21 cellular contexts compared by ENCODE assay signal in genomic region chr22:33321466-33321865, GRCh38.
A peak's percentile ranks its signal among the peaks of the same experiment; 100 is the strongest.
DNase-seq lines count a peak whose midpoint lies in the region; ATAC-seq, FAIRE-seq and TF ChIP-seq lines count a peak whose summit lies in the region.
"Had no signal": no experiment of that assay in that cellular context is flagged by ENCODE, and none has a peak within 500 bp of the region (broad histone marks: within the 10 kb centered on the region; RNA-seq: fewer than 3 reads in every experiment).

No MANE protein-coding gene starts in this region.

- H4K20me1 ChIP-seq in GM12878 (ENCODE audit: control insufficient read depth, insufficient read depth) = no peaks in the 10 kb centered on the region

- no peak for ATAC-seq in activated naive CD8-positive, alpha-beta T cell treated with anti-CD3 and anti-CD28 coated beads, Interleukin-2, amount 50 U/mL, for 24 hours
- ATAC-seq in GM12878 (peak; percentile 12; the same call in 2 of the 3 replicates), HG02588 (IDR thresholded peaks at IDR 0.05; ENCODE audit: unreplicated experiment) (no peak)
- ATAC-seq: HCT116, SK-N-SH treated with all-trans-retinoic acid at 6 μM for 48 hours, T-cell had no signal

- RAD21 ChIA-PET in GM12878 (lab: Charles Lee; ENCODE audit: unreplicated experiment) = interaction anchor here (0.8 to 1.5 kb wide), 4 partner anchors 20 to 150 kb away, joined by 3 to 6 read pairs (median 4); no protein-coding TSS in a partner anchor

- peaks cover 0 to 2% of the 10 kb centered on the region in 2 experiments; a peak in 2 of 4 replicates for H3K36me3 ChIP-seq in GM12878 (ENCODE audit: control insufficient read depth in 2 of 2, insufficient read depth in 2 of 2, low read length in 1 of 2)
- H3K36me3 ChIP-seq: Peyer's patch had no signal

- WGBS in GM12878 (ENCODE audit: insufficient coverage, insufficient replicate concordance, low lambda C conversion rate, missing lambda C conversion rate) = 12% methylated on average over 3 of the region's 3 CpGs

- H3K4me1 Mint-ChIP-seq in activated naive CD8-positive, alpha-beta T cell treated with anti-CD3 and anti-CD28 coated beads for 36 hours = peaks cover 1% of the 10 kb centered on the region
- H3K4me1 Mint-ChIP-seq in activated naive CD8-positive, alpha-beta T cell treated with anti-CD3 and anti-CD28 coated beads, Interleukin-2, amount 50 U/mL, for 24 hours = peaks cover 7% of the 10 kb centered on the region
- H3K4me1 Mint-ChIP-seq: T-cell had no signal

- peak; percentile 3 for DNase-seq in activated naive CD8-positive, alpha-beta T cell treated with anti-CD3 and anti-CD28 coated beads for 36 hours
- DNase-seq in activated naive CD8-positive, alpha-beta T cell treated with anti-CD3 and anti-CD28 coated beads, Interleukin-2, amount 50 U/mL, for 24 hours = no peak
- DNase-seq in GM18507 (ENCODE audit: extremely low spot score, insufficient read length, low read depth) (no peak), GM12878 (ENCODE audit: low read depth, low spot score) (peak; percentile 45), D341Med (ENCODE audit: low spot score) (no peak)
- DNase-seq in stimulated activated CD4-positive, alpha-beta T cell treated with anti-CD3 and anti-CD28 coated beads, Interleukin-2, amount 100 ng/mL, for 48 hours = no peak
- DNase-seq: 8988T, AML-193, GOT3, NCI-H1105, NCI-H146, NCI-H2029, NCI-H226, NCI-H510A treated with DMSO at 0.1 percent for 48 hours, NCI-H748 treated with DMSO at 0.1 percent for 48 hours, Peyer's patch, T-cell had no signal

- no peak overlapping the region for H3K9ac ChIP-seq in GM12878 (ENCODE audit: control insufficient read depth, insufficient read depth, low read length)

- TF ChIP-seq RAD21 in GM12878 (IDR thresholded peaks at IDR 0.05; ENCODE audit: insufficient read depth, low read depth, low read length) = no peak

- TF ChIP-seq CTCF in GM12878 (IDR thresholded peaks at IDR 0.05 in 2 of 3, conservative IDR thresholded peaks at IDR 0.05 in 1 of 3; ENCODE audit: control insufficient read depth in 2 of 3, extremely low read depth in 1 of 3, insufficient read depth in 1 of 3, low read depth in 3 of 3, low read length in 3 of 3) = no peak

- H3K27me3 ChIP-seq in GM12878 (replicated peaks in 1 of 2; ENCODE audit: control insufficient read depth in 2 of 2, insufficient read depth in 2 of 2, low read length in 1 of 2) = no peaks in the 10 kb centered on the region
- H3K27me3 ChIP-seq: Peyer's patch had no signal

- no TSS peak for BruUV-seq in GM12878 (replicated peaks; lab: Mats Ljungman, UMichigan)

- H2AFZ ChIP-seq in GM12878 (ENCODE audit: control insufficient read depth, low read depth, low read length) = peak overlapping the region; percentile 20; the same call in 1 of the 2 replicates

- H3K27ac ChIP-seq in GM12878 (ENCODE audit: control insufficient read depth, insufficient read depth) = peak overlapping the region; percentile 25; the same call in 1 of the 2 replicates
- H3K27ac ChIP-seq: Peyer's patch had no signal

- no peak overlapping the region for H3K4me3 ChIP-seq in GM12878
- H3K4me3 ChIP-seq: Peyer's patch had no signal

- peak overlapping the region; percentile 62 for H3K4me2 ChIP-seq in GM12878 (ENCODE audit: control insufficient read depth, insufficient read depth)

- H3K27me3 Mint-ChIP-seq in activated naive CD8-positive, alpha-beta T cell treated with anti-CD3 and anti-CD28 coated beads for 36 hours = no peaks in the 10 kb centered on the region
- peaks cover 3% of the 10 kb centered on the region for H3K27me3 Mint-ChIP-seq in activated naive CD8-positive, alpha-beta T cell treated with anti-CD3 and anti-CD28 coated beads, Interleukin-2, amount 50 U/mL, for 24 hours
- H3K27me3 Mint-ChIP-seq: IgD-negative memory B cell had no signal

- H3K4me3 Mint-ChIP-seq in activated naive CD8-positive, alpha-beta T cell treated with anti-CD3 and anti-CD28 coated beads for 36 hours = no peak overlapping the region
- no peak overlapping the region for H3K4me3 Mint-ChIP-seq in activated naive CD8-positive, alpha-beta T cell treated with anti-CD3 and anti-CD28 coated beads, Interleukin-2, amount 50 U/mL, for 24 hours
- H3K4me3 Mint-ChIP-seq: T-cell had no signal

- no peaks in the 10 kb centered on the region for H3K9me3 Mint-ChIP-seq in activated naive CD8-positive, alpha-beta T cell treated with anti-CD3 and anti-CD28 coated beads for 36 hours
- H3K9me3 Mint-ChIP-seq in activated naive CD8-positive, alpha-beta T cell treated with anti-CD3 and anti-CD28 coated beads, Interleukin-2, amount 50 U/mL, for 24 hours = no peaks in the 10 kb centered on the region
- H3K9me3 Mint-ChIP-seq: IgD-negative memory B cell had no signal

- H3K4me1 ChIP-seq in GM12878 (ENCODE audit: control insufficient read depth, insufficient read depth, low read length) = peaks cover 34% of the 10 kb centered on the region

- POLR2A ChIA-PET in GM12878 (lab: Charles Lee) = no interaction called here

- H3K36me3 Mint-ChIP-seq in activated naive CD8-positive, alpha-beta T cell treated with anti-CD3 and anti-CD28 coated beads for 36 hours = no peaks in the 10 kb centered on the region
- H3K36me3 Mint-ChIP-seq in activated naive CD8-positive, alpha-beta T cell treated with anti-CD3 and anti-CD28 coated beads, Interleukin-2, amount 50 U/mL, for 24 hours (ENCODE audit: low read depth) = no peaks in the 10 kb centered on the region
- H3K36me3 Mint-ChIP-seq: T-cell had no signal

- no peaks in the 10 kb centered on the region for H3K9me3 ChIP-seq in GM12878 (replicated peaks; ENCODE audit: control insufficient read depth, insufficient read depth, low read length)
- H3K9me3 ChIP-seq: Peyer's patch had no signal

- FAIRE-seq in GM18507 (lab: Jason Lieb, UNC) = peak; percentile 74
- FAIRE-seq in GM12878 (lab: Jason Lieb, UNC) = no peak

- intact Hi-C loops in GM12878 (cut with micrococcal nuclease; ENCODE audit: unreplicated experiment) = no loop called here

- TF ChIP-seq POLR2A in GM12878 (IDR thresholded peaks at IDR 0.05; ENCODE audit: low read depth, low read length) = no peak

- H3K27ac Mint-ChIP-seq in activated naive CD8-positive, alpha-beta T cell treated with anti-CD3 and anti-CD28 coated beads for 36 hours = no peak overlapping the region
- H3K27ac Mint-ChIP-seq in activated naive CD8-positive, alpha-beta T cell treated with anti-CD3 and anti-CD28 coated beads, Interleukin-2, amount 50 U/mL, for 24 hours = no peak overlapping the region
- H3K27ac Mint-ChIP-seq: IgD-negative memory B cell, T-cell had no signal

- TF ChIP-seq EP300 in GM12878 (IDR thresholded peaks at IDR 0.05; ENCODE audit: borderline replicate concordance in 1 of 2, control insufficient read depth in 1 of 2, low read depth in 2 of 2, low read length in 2 of 2) = no peak; a peak in 1 of 4 replicates

- H3K79me2 ChIP-seq in GM12878 (ENCODE audit: control insufficient read depth, insufficient read depth, low read length) = no peaks in the 10 kb centered on the region

- in situ Hi-C loops in GM12878 (cut with MboI) = no loop called here

- CTCF ChIA-PET in GM12878 (lab: Yijun Ruan, JAX) = interaction anchor here (1.9 kb wide), 1 partner anchor 21 kb away, joined by 6 read pairs; no protein-coding TSS in a partner anchor

- SMC1A ChIA-PET in GM12878 (lab: Charles Lee; ENCODE audit: uncharacterized antibody, unreplicated experiment) = interaction anchor here (0.6 to 1.3 kb wide), 5 partner anchors 14 to 198 kb away, joined by 3 to 5 read pairs (median 3); no protein-coding TSS in a partner anchor

TF ChIP-seq in GM12878, 131 proteins besides CTCF, POLR2A, EP300 and RAD21 (continues in another document):
- TF ChIP-seq RELB (IDR thresholded peaks at IDR 0.05; ENCODE audit: low read depth) (no peak; the same call in 1 of the 2 replicates), HDAC6 (IDR thresholded peaks at IDR 0.05; ENCODE audit: unreplicated experiment) (no peak), PKNOX1 (IDR thresholded peaks at IDR 0.05) (0 out of 2 replicates have a peak, but pooled peaks have one; percentile 5), SMAD5 (IDR thresholded peaks at IDR 0.05; ENCODE audit: low read depth) (no peak), TCF7 (IDR thresholded peaks at IDR 0.05; ENCODE audit: borderline replicate concordance) (0 out of 2 replicates have a peak, but pooled peaks have one; percentile 32), ZNF217 (IDR thresholded peaks at IDR 0.05) (no peak), SIN3A (IDR thresholded peaks at IDR 0.05; ENCODE audit: low read depth, low read length) (no peak), NFIC (IDR thresholded peaks at IDR 0.05; ENCODE audit: low read depth, low read length) (0 out of 2 replicates have a peak, but pooled peaks have one; percentile 38), HDAC2 (IDR thresholded peaks at IDR 0.05) (no peak), CREM (IDR thresholded peaks at IDR 0.05; ENCODE audit: low read depth) (0 out of 2 replicates have a peak, but pooled peaks have one; percentile 5), ATF7 (IDR thresholded peaks at IDR 0.05; ENCODE audit: low read depth) (peak; percentile 44; the same call in 1 of the 2 replicates)

Comparison
In these comparisons a context has a peak if more than half of its experiments do, and no peak if none do; other contexts are left out.
1. DNase-seq: peak in activated naive CD8-positive, alpha-beta T cell treated with anti-CD3 and anti-CD28 coated beads for 36 hours (single experiment) and GM12878 (single experiment); none in activated naive CD8-positive, alpha-beta T cell treated with anti-CD3 and anti-CD28 coated beads, Interleukin-2, amount 50 U/mL, for 24 hours (single experiment), GM18507 (single experiment), D341Med (single experiment) and stimulated activated CD4-positive, alpha-beta T cell treated with anti-CD3 and anti-CD28 coated beads, Interleukin-2, amount 100 ng/mL, for 48 hours (0 of 2).